ENCODE assay signal across 1 cellular context in the genomic region with DNA sequence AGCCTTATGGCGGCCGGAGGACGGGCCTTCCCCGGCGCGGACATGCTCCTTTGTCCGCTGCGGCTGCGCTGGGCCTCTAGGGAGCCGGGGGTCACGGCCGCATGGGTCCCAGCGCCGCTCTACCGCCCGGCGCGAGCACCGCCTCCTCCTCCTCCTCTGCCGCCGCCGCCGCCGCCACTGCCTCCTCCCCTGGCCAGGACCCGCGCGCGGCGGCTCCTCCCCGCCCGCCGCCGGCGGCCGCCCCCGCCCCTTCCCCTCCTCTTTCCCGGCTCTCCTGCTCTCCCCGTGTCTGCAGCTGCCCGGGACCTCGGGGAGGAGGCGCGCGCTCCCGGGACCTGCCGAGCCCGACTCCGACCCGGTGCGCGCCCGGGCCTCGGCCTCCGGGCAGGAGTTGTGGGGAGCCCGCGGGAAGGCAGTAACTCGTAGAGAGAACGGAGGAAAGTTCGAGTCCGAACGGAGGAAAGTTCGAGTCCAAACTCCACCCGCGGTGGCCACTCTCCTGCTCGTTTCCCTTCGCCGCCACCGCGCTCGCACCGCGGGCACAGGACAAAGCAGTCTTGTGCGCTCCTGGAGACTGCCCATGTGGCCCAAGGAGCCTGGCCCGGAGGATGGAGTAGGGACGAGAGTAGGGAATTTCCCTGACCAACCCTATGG.
TF ChIP-seq lines count a peak whose summit lies in the region.

A gene with protein sequence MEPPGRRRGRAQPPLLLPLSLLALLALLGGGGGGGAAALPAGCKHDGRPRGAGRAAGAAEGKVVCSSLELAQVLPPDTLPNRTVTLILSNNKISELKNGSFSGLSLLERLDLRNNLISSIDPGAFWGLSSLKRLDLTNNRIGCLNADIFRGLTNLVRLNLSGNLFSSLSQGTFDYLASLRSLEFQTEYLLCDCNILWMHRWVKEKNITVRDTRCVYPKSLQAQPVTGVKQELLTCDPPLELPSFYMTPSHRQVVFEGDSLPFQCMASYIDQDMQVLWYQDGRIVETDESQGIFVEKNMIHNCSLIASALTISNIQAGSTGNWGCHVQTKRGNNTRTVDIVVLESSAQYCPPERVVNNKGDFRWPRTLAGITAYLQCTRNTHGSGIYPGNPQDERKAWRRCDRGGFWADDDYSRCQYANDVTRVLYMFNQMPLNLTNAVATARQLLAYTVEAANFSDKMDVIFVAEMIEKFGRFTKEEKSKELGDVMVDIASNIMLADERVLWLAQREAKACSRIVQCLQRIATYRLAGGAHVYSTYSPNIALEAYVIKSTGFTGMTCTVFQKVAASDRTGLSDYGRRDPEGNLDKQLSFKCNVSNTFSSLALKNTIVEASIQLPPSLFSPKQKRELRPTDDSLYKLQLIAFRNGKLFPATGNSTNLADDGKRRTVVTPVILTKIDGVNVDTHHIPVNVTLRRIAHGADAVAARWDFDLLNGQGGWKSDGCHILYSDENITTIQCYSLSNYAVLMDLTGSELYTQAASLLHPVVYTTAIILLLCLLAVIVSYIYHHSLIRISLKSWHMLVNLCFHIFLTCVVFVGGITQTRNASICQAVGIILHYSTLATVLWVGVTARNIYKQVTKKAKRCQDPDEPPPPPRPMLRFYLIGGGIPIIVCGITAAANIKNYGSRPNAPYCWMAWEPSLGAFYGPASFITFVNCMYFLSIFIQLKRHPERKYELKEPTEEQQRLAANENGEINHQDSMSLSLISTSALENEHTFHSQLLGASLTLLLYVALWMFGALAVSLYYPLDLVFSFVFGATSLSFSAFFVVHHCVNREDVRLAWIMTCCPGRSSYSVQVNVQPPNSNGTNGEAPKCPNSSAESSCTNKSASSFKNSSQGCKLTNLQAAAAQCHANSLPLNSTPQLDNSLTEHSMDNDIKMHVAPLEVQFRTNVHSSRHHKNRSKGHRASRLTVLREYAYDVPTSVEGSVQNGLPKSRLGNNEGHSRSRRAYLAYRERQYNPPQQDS (N-terminal part only) (minus strand): TSS at position 179 of the 654 bp plus-strand sequence. CDS start 282 bp downstream, outside the sequence.

TF ChIP-seq in HepG2, 621 proteins besides CTCF, POLR2A, EP300 and RAD21 (continues in another document):
- TF ChIP-seq, protein P1, sequence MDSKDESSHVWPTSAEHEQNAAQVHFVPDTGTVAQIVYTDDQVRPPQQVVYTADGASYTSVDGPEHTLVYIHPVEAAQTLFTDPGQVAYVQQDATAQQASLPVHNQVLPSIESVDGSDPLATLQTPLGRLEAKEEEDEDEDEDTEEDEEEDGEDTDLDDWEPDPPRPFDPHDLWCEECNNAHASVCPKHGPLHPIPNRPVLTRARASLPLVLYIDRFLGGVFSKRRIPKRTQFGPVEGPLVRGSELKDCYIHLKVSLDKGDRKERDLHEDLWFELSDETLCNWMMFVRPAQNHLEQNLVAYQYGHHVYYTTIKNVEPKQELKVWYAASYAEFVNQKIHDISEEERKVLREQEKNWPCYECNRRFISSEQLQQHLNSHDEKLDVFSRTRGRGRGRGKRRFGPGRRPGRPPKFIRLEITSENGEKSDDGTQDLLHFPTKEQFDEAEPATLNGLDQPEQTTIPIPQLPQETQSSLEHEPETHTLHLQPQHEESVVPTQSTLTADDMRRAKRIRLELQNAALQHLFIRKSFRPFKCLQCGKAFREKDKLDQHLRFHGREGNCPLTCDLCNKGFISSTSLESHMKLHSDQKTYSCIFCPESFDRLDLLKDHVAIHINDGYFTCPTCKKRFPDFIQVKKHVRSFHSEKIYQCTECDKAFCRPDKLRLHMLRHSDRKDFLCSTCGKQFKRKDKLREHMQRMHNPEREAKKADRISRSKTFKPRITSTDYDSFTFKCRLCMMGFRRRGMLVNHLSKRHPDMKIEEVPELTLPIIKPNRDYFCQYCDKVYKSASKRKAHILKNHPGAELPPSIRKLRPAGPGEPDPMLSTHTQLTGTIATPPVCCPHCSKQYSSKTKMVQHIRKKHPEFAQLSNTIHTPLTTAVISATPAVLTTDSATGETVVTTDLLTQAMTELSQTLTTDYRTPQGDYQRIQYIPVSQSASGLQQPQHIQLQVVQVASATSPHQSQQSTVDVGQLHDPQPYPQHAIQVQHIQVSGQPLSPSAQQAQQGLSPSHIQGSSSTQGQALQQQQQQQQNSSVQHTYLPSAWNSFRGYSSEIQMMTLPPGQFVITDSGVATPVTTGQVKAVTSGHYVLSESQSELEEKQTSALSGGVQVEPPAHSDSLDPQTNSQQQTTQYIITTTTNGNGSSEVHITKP (CRISPR knock-in tag; IDR thresholded peaks at IDR 0.05; ENCODE audit: low read depth): no peak
- TF ChIP-seq, protein P2, sequence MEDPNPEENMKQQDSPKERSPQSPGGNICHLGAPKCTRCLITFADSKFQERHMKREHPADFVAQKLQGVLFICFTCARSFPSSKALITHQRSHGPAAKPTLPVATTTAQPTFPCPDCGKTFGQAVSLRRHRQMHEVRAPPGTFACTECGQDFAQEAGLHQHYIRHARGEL (CRISPR knock-in tag; IDR thresholded peaks at IDR 0.05): no peak
- TF ChIP-seq ATF7 (IDR thresholded peaks at IDR 0.05): no peak
- TF ChIP-seq ATF7 (CRISPR knock-in tag; IDR thresholded peaks at IDR 0.05): no peak
- no peak for TF ChIP-seq KLF16 (CRISPR knock-in tag; IDR thresholded peaks at IDR 0.05)
- TF ChIP-seq ARHGAP35 (CRISPR knock-in tag; IDR thresholded peaks at IDR 0.05; ENCODE audit: borderline replicate concordance): no peak
- no peak for TF ChIP-seq DR1 (CRISPR knock-in tag; IDR thresholded peaks at IDR 0.05)
- TF ChIP-seq NR2C2 (CRISPR knock-in tag; IDR thresholded peaks at IDR 0.05; ENCODE audit: borderline replicate concordance): no peak
- TF ChIP-seq GTF2F1 (IDR thresholded peaks at IDR 0.05; ENCODE audit: low read length): no peak
- TF ChIP-seq ATM (IDR thresholded peaks at IDR 0.05; ENCODE audit: borderline replicate concordance): no peak
- no peak for TF ChIP-seq ZNF180 (CRISPR knock-in tag; IDR thresholded peaks at IDR 0.05; ENCODE audit: borderline replicate concordance, low read depth)
- 0 out of 2 replicates have a peak, but pooled peaks have one; percentile 17 for TF ChIP-seq ZNF446 (CRISPR knock-in tag; IDR thresholded peaks at IDR 0.05)
- no peak for TF ChIP-seq KDM5A (IDR thresholded peaks at IDR 0.05; ENCODE audit: borderline replicate concordance, low read length)
- TF ChIP-seq, protein P3, sequence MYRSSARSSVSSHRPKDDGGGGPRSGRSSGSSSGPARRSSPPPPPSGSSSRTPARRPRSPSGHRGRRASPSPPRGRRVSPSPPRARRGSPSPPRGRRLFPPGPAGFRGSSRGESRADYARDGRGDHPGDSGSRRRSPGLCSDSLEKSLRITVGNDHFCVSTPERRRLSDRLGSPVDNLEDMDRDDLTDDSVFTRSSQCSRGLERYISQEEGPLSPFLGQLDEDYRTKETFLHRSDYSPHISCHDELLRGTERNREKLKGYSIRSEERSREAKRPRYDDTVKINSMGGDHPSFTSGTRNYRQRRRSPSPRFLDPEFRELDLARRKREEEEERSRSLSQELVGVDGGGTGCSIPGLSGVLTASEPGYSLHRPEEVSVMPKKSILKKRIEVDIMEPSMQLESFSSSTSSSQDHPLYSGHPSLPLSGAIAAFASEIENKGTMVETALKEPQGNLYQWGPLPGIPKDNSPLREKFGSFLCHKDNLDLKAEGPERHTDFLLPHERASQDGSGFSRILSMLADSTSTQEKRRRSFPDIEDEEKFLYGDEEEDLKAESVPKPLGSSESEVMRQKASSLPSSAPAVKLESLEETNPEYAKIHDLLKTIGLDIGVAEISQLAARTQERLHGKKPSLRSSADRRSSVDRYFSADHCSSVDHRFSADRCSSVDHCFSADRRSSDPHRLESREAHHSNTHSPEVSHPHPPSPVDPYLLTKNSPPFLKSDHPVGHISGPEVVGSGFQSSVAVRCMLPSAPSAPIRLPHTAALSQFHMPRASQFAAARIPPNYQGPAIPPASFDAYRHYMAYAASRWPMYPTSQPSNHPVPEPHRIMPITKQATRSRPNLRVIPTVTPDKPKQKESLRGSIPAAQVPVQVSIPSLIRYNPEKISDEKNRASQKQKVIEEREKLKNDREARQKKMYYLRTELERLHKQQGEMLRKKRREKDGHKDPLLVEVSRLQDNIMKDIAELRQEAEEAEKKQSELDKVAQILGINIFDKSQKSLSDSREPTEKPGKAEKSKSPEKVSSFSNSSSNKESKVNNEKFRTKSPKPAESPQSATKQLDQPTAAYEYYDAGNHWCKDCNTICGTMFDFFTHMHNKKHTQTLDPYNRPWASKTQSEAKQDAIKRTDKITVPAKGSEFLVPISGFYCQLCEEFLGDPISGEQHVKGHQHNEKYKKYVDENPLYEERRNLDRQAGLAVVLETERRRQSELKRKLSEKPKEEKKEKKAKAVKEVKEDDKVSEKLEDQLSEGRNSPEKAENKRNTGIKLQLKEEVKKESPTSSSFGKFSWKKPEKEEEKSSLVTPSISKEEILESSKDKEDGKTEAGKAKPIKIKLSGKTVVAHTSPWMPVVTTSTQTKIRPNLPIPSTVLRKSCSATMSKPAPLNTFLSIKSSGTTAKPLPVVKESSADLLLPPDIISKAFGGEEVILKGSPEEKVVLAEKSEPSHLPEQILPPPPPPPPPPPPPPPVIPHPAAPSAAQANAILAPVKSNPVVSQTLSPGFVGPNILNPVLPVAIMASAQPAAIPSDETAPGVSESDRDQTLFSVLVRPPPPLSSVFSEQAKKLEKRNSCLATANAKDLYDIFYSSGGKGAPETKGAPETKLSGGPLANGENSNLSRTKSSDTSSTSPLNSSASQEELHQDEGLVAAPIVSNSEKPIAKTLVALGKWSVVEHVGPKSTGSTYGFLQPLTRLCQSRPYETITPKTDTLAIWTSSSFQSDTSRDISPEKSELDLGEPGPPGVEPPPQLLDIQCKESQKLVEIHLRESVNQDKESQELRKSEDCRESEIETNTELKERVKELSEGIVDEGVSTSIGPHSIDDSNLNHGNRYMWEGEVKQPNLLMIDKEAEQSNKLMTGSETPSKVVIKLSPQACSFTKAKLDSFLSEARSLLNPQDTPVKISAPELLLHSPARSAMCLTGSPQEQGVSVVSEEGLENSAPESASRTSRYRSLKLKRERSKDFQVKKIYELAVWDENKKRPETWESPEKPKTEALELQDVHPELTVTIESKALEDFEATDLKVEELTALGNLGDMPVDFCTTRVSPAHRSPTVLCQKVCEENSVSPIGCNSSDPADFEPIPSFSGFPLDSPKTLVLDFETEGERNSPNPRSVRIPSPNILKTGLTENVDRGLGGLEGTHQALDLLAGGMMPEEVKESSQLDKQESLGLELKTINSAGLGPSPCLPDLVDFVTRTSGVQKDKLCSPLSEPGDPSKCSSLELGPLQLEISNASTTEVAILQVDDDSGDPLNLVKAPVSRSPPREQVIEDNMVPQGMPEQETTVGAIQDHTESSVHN (CRISPR knock-in tag; IDR thresholded peaks at IDR 0.05): no peak
- no peak for TF ChIP-seq ARNT (IDR thresholded peaks at IDR 0.05)
- TF ChIP-seq, protein P4, sequence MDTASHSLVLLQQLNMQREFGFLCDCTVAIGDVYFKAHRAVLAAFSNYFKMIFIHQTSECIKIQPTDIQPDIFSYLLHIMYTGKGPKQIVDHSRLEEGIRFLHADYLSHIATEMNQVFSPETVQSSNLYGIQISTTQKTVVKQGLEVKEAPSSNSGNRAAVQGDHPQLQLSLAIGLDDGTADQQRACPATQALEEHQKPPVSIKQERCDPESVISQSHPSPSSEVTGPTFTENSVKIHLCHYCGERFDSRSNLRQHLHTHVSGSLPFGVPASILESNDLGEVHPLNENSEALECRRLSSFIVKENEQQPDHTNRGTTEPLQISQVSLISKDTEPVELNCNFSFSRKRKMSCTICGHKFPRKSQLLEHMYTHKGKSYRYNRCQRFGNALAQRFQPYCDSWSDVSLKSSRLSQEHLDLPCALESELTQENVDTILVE (CRISPR knock-in tag; IDR thresholded peaks at IDR 0.05): no peak
- TF ChIP-seq, protein P5, sequence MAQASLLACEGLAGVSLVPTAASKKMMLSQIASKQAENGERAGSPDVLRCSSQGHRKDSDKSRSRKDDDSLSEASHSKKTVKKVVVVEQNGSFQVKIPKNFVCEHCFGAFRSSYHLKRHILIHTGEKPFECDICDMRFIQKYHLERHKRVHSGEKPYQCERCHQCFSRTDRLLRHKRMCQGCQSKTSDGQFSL (CRISPR knock-in tag; IDR thresholded peaks at IDR 0.05): no peak
- TF ChIP-seq SMC3 (IDR thresholded peaks at IDR 0.05; ENCODE audit: low read length): no peak
- TF ChIP-seq CBX2 (IDR thresholded peaks at IDR 0.05; ENCODE audit: low read depth, low read length): no peak
- no peak for TF ChIP-seq CBX2 (CRISPR knock-in tag; IDR thresholded peaks at IDR 0.05; ENCODE audit: low read depth)
- TF ChIP-seq SMAD9 (CRISPR knock-in tag; IDR thresholded peaks at IDR 0.05): 0 out of 2 replicates have a peak, but pooled peaks have one; percentile 67
- TF ChIP-seq AGO1 (IDR thresholded peaks at IDR 0.05; ENCODE audit: low read depth, low read length, poor library complexity, severe bottlenecking): no peak
- TF ChIP-seq ZNF33A (CRISPR knock-in tag; IDR thresholded peaks at IDR 0.05; ENCODE audit: borderline replicate concordance): no peak
- TF ChIP-seq, protein P6, sequence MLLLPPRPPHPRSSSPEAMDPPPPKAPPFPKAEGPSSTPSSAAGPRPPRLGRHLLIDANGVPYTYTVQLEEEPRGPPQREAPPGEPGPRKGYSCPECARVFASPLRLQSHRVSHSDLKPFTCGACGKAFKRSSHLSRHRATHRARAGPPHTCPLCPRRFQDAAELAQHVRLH (CRISPR knock-in tag; IDR thresholded peaks at IDR 0.05; ENCODE audit: borderline replicate concordance, low read depth): 0 out of 2 replicates have a peak, but pooled peaks have one; percentile 45
- no peak for TF ChIP-seq SCMH1 (CRISPR knock-in tag; IDR thresholded peaks at IDR 0.05; ENCODE audit: borderline replicate concordance)
- no peak for TF ChIP-seq ZNF296 (CRISPR knock-in tag; conservative IDR thresholded peaks at IDR 0.05)
- TF ChIP-seq ZNF510 (CRISPR knock-in tag; IDR thresholded peaks at IDR 0.05; ENCODE audit: low read depth): no peak
- TF ChIP-seq ZNF737 (CRISPR knock-in tag; IDR thresholded peaks at IDR 0.05; ENCODE audit: borderline replicate concordance): no peak
- no peak for TF ChIP-seq ZFP62 (CRISPR knock-in tag; IDR thresholded peaks at IDR 0.05)
- no peak for TF ChIP-seq ZNF703 (CRISPR knock-in tag; IDR thresholded peaks at IDR 0.05; ENCODE audit: borderline replicate concordance)
- TF ChIP-seq HOXA3 (CRISPR knock-in tag; IDR thresholded peaks at IDR 0.05): 0 out of 2 replicates have a peak, but pooled peaks have one; percentile 16
- TF ChIP-seq ZNF430 (CRISPR knock-in tag; IDR thresholded peaks at IDR 0.05): no peak
- TF ChIP-seq ISL2 (CRISPR knock-in tag; IDR thresholded peaks at IDR 0.05): no peak
- no peak for TF ChIP-seq ZNF253 (CRISPR knock-in tag; IDR thresholded peaks at IDR 0.05; ENCODE audit: borderline replicate concordance)
- TF ChIP-seq MAF1 (CRISPR knock-in tag; IDR thresholded peaks at IDR 0.05; ENCODE audit: borderline replicate concordance): no peak
- TF ChIP-seq KLF15 (CRISPR knock-in tag; IDR thresholded peaks at IDR 0.05; ENCODE audit: borderline replicate concordance): no peak
- TF ChIP-seq AHR (CRISPR knock-in tag; IDR thresholded peaks at IDR 0.05): no peak
- TF ChIP-seq GLI4 (CRISPR knock-in tag; IDR thresholded peaks at IDR 0.05; ENCODE audit: borderline replicate concordance): 0 out of 2 replicates have a peak, but pooled peaks have one; percentile 58
- TF ChIP-seq, protein P7, sequence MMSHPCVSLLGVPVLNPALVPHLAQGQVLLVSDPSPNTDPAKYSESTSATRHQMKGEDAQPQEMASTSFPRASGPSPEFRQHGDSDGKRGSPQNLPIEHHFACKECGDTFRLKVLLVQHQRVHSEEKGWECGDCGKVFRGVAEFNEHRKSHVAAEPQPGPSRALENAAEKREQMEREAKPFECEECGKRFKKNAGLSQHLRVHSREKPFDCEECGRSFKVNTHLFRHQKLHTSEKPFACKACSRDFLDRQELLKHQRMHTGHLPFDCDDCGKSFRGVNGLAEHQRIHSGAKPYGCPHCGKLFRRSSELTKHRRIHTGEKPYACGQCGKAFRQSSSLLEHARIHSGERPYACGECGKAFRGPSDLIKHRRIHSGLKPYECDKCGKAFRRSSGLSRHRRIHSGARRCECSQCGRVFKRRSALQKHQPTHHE (CRISPR knock-in tag; IDR thresholded peaks at IDR 0.05; ENCODE audit: borderline replicate concordance): no peak
